Comparison of ENCODE assay signal across 8 cellular contexts in the genomic region with DNA sequence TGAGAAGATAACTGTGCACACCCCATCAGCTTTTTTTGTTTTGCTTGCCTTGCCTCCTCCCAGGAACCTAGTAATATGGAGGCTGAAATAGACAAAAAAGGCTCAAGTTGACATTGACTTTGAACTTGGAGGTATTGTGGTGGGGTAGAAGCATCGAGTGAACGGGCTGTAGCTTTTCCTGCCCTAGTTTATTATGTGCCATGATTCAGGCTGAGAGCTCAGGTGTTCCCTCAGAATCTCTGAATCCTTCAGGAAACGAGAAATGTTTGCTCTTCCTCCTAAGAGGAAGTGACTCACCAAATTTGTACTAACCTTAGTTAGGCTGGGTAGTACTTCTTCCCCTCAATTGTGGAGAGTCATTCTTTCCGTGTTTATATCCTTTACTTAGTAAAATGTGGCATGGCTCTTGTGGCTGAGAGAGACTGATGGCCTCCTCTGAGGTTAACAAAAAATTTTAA.
DNase-seq lines count a peak whose midpoint lies in the region; ATAC-seq, FAIRE-seq and TF ChIP-seq lines count a peak whose summit lies in the region.

No MANE protein-coding gene starts in this region.

- H3K4me1 ChIP-seq in astrocyte (ENCODE audit: insufficient read depth, low read length), result peaks cover 29% of the 10 kb centered on the region
- peaks cover 36% of the 10 kb centered on the region for H3K4me1 ChIP-seq in lower lobe of right lung

- H3K4me3 ChIP-seq in astrocyte (ENCODE audit: insufficient read depth, low read depth, low read length), result peak overlapping the region; percentile 22
- peak overlapping the region; percentile 2 for H3K4me3 ChIP-seq in lower lobe of right lung

- ATAC-seq in lower lobe of right lung (peak; percentile 89 to 94), GM19023 (IDR thresholded peaks at IDR 0.05; ENCODE audit: unreplicated experiment) (no peak)

- no peaks in the 10 kb centered on the region for H3K9me3 ChIP-seq in astrocyte (ENCODE audit: insufficient read depth, low read depth, low read length)
- H3K9me3 ChIP-seq in lower lobe of right lung, result no peaks in the 10 kb centered on the region

- H3K9ac ChIP-seq in astrocyte (ENCODE audit: low read length), result peak overlapping the region; percentile 30

- H2AFZ ChIP-seq in astrocyte (ENCODE audit: low read depth, low read length), result no peak overlapping the region

- no peaks in the 10 kb centered on the region for H3K36me3 ChIP-seq in astrocyte (ENCODE audit: insufficient read depth, low read length)
- H3K36me3 ChIP-seq in lower lobe of right lung, result no peaks in the 10 kb centered on the region

- H3K27me3 ChIP-seq in astrocyte (ENCODE audit: insufficient read depth, low read length), result no peaks in the 10 kb centered on the region
- H3K27me3 ChIP-seq in lower lobe of right lung (ENCODE audit: low read depth), result no peaks in the 10 kb centered on the region

- no peaks in the 10 kb centered on the region for H3K36me3 Mint-ChIP-seq in astrocyte (ENCODE audit: low read depth, unreplicated experiment)

- no peaks in the 10 kb centered on the region for H4K20me1 ChIP-seq in astrocyte (ENCODE audit: insufficient read depth, low read length)

- no peaks in the 10 kb centered on the region for H3K27me3 Mint-ChIP-seq in astrocyte (ENCODE audit: low read depth, unreplicated experiment)

- H3K4me1 Mint-ChIP-seq in astrocyte (ENCODE audit: low read depth, unreplicated experiment), result peaks cover 36% of the 10 kb centered on the region

- H3K4me3 Mint-ChIP-seq in astrocyte (ENCODE audit: unreplicated experiment), result no peak overlapping the region

- H3K9me3 Mint-ChIP-seq in astrocyte (ENCODE audit: unreplicated experiment), result no peaks in the 10 kb centered on the region

- no peaks in the 10 kb centered on the region for H3K79me2 ChIP-seq in astrocyte (ENCODE audit: insufficient read depth, low read length)

- peak; percentile 81 for FAIRE-seq in astrocyte (lab: Jason Lieb, UNC)

- DNase-seq in GM03348 (ENCODE audit: low spot score), result peak; percentile 60
- peak; percentile 95 for DNase-seq in HT1080 (ENCODE audit: low read depth)
- DNase-seq in astrocyte (ENCODE audit: low read depth), result peak; percentile 92
- no peak for DNase-seq in lower lobe of right lung
- DNase-seq in hippocampal formation (lab: John Stamatoyannopoulos, UW), result no peak
- no peak for DNase-seq in iPS-NIHi7 (ENCODE audit: extremely low spot score)
- DNase-seq in GM19240 (ENCODE audit: insufficient read length, low spot score), result no peak

- H3K27ac ChIP-seq in astrocyte (ENCODE audit: low read depth, low read length) (peak overlapping the region; percentile 33), lower lobe of right lung (peak overlapping the region; percentile 84)

- H3K27ac Mint-ChIP-seq in astrocyte (ENCODE audit: unreplicated experiment), result peak overlapping the region; percentile 89

- intact Hi-C loops in lower lobe of right lung (cut with DNase I), result no loop called here

- TF ChIP-seq CTCF in astrocyte (IDR thresholded peaks at IDR 0.05; ENCODE audit: insufficient read depth, low read depth, low read length) (no peak), lower lobe of right lung (IDR thresholded peaks at IDR 0.05) (no peak)

- H3K4me2 ChIP-seq in astrocyte (ENCODE audit: low read length), result peak overlapping the region; percentile 67

Comparison
In these comparisons a context has a peak if more than half of its experiments do, and no peak if none do; other contexts are left out.
1. DNase-seq: peak in GM03348 (single experiment), HT1080 (single experiment) and astrocyte (single experiment); none in lower lobe of right lung (single experiment), hippocampal formation (0 of 2), iPS-NIHi7 (single experiment) and GM19240 (single experiment).